In the genomic region with DNA sequence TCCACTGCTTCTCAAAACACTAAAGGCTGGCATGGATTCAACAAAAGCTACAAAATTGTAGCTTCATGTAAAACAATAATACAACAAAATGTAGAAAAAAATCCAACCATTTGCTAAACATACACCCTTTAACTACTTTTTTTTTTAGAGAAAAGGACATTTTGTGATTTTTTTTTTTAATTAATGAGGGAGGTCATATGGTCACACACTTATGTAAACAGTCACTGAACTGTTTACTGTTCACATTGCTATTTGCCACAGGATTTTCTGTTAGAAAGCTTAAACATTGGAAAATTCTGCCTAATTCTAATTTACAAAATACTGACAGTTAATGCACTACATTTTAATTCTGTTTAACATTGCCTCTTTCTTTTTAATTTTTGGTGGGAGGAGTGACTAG, we compare ENCODE assay signal across 2 cellular contexts.
TF ChIP-seq lines count a peak whose summit lies in the region.

No MANE protein-coding gene starts in this region.

TF ChIP-seq in liver, 16 proteins besides CTCF, POLR2A, EP300 and RAD21:
- TF ChIP-seq GABPA (IDR thresholded peaks at IDR 0.05 in 1 of 2, conservative IDR thresholded peaks at IDR 0.05 in 1 of 2) (no peak), NR2F2 (IDR thresholded peaks at IDR 0.05) (peak; percentile 84)

TF ChIP-seq in HepG2, 621 proteins besides CTCF, POLR2A, EP300 and RAD21:
- TF ChIP-seq ZFAT (CRISPR knock-in tag; conservative IDR thresholded peaks at IDR 0.05): no peak
- TF ChIP-seq ZNF430 (CRISPR knock-in tag; IDR thresholded peaks at IDR 0.05): no peak
- no peak for TF ChIP-seq AGO1 (IDR thresholded peaks at IDR 0.05; ENCODE audit: low read depth, low read length, poor library complexity, severe bottlenecking)
- no peak for TF ChIP-seq ZNF75D (CRISPR knock-in tag; IDR thresholded peaks at IDR 0.05; ENCODE audit: borderline replicate concordance)
- no peak for TF ChIP-seq ETV5 (CRISPR knock-in tag; IDR thresholded peaks at IDR 0.05; ENCODE audit: borderline replicate concordance)
- TF ChIP-seq RXRA (CRISPR knock-in tag; IDR thresholded peaks at IDR 0.05): no peak
- no peak for TF ChIP-seq SRF (IDR thresholded peaks at IDR 0.05; ENCODE audit: low read depth, low read length)
- TF ChIP-seq YEATS4 (CRISPR knock-in tag; IDR thresholded peaks at IDR 0.05; ENCODE audit: borderline replicate concordance): no peak
- no peak for TF ChIP-seq NR3C1 (CRISPR knock-in tag; IDR thresholded peaks at IDR 0.05)
- TF ChIP-seq, protein P1, sequence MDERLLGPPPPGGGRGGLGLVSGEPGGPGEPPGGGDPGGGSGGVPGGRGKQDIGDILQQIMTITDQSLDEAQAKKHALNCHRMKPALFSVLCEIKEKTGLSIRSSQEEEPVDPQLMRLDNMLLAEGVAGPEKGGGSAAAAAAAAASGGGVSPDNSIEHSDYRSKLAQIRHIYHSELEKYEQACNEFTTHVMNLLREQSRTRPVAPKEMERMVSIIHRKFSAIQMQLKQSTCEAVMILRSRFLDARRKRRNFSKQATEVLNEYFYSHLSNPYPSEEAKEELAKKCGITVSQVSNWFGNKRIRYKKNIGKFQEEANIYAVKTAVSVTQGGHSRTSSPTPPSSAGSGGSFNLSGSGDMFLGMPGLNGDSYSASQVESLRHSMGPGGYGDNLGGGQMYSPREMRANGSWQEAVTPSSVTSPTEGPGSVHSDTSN (CRISPR knock-in tag; IDR thresholded peaks at IDR 0.05): no peak
- no peak for TF ChIP-seq ZNF816 (CRISPR knock-in tag; IDR thresholded peaks at IDR 0.05; ENCODE audit: borderline replicate concordance)
- TF ChIP-seq, protein P2, sequence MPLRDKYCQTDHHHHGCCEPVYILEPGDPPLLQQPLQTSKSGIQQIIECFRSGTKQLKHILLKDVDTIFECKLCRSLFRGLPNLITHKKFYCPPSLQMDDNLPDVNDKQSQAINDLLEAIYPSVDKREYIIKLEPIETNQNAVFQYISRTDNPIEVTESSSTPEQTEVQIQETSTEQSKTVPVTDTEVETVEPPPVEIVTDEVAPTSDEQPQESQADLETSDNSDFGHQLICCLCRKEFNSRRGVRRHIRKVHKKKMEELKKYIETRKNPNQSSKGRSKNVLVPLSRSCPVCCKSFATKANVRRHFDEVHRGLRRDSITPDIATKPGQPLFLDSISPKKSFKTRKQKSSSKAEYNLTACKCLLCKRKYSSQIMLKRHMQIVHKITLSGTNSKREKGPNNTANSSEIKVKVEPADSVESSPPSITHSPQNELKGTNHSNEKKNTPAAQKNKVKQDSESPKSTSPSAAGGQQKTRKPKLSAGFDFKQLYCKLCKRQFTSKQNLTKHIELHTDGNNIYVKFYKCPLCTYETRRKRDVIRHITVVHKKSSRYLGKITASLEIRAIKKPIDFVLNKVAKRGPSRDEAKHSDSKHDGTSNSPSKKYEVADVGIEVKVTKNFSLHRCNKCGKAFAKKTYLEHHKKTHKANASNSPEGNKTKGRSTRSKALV (CRISPR knock-in tag; IDR thresholded peaks at IDR 0.05): no peak
- no peak for TF ChIP-seq NFRKB (IDR thresholded peaks at IDR 0.05)
- no peak for TF ChIP-seq IRF2 (CRISPR knock-in tag; IDR thresholded peaks at IDR 0.05)
- no peak for TF ChIP-seq ZMAT3 (CRISPR knock-in tag; conservative IDR thresholded peaks at IDR 0.05)
- TF ChIP-seq BRCA1 (CRISPR knock-in tag; IDR thresholded peaks at IDR 0.05): no peak
- TF ChIP-seq ZBTB42 (CRISPR knock-in tag; IDR thresholded peaks at IDR 0.05): no peak
- TF ChIP-seq HOXA5 (CRISPR knock-in tag; IDR thresholded peaks at IDR 0.05): no peak
- TF ChIP-seq ATRX (CRISPR knock-in tag; IDR thresholded peaks at IDR 0.05; ENCODE audit: borderline replicate concordance): no peak
- TF ChIP-seq U2AF2 (IDR thresholded peaks at IDR 0.05; ENCODE audit: low read depth, low read length): no peak
